Comparison of ENCODE assay signal across 9 cellular contexts in the genomic region with DNA sequence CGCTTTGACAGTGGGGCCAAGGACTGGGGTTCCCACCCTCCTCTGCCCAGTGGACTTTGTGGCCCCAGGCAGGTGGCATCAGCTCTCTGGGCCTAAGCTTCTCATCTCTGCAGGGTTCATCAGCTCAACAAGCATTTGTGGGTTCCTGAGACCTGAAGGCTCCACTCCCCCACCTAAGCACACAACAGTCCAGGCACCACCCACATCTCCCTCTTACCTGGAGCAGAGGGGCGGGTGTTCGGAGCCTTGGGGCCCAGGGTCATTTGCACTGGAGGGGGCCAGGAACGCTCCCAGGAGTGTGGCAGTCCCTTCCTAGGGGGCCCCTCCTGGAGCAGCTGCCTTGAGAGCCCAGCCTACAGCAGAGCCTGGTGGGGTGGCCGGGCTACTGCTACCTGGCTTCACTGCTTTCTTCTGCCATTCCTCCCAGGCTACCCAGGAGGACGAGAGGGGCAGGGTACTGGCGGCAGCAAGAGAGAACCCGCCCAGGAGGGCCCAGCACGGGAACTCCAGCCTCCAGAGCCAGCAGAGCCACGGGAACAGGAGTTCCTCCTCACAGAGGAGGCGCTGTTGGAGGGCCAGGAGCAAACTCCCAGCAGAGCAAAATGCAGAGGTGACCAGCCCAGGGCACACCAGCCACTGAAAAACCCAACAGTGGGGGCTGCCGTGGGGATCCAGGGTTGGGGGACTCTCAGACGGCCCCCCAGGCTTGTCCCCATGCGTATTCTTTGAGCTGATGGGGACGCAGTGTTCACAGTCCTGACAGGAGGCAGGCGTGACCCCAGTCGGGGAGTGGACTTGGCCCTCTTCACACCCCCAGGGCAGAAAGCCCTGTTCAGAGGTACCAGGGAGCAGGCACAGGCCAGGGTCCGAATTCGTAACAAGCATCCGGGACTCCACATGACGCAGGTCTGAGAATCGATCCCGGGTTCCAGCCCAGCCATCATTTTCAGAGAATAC. TPM values are rescaled to one million over a fixed set of nuclear protein-coding genes. Genes with fewer than 3 reads are reported as not detected.
DNase-seq lines count a peak whose midpoint lies in the region; ATAC-seq, FAIRE-seq and TF ChIP-seq lines count a peak whose summit lies in the region.
"Had no signal": no experiment of that assay in that cellular context is flagged by ENCODE, and none has a peak within 500 bp of the region (broad histone marks: within the 10 kb centered on the region; RNA-seq: fewer than 3 reads in every experiment).

No MANE protein-coding gene starts in this region.

- peaks cover 0 to 11% of the 10 kb centered on the region in 2 donors for H3K4me1 Mint-ChIP-seq in natural killer cell
- peaks cover 0 to 12% of the 10 kb centered on the region in 2 donors for H3K4me1 Mint-ChIP-seq in natural killer cell treated with Interleukin-12 subunit alpha and Interleukin-12 subunit beta and Interleukin-15 and Interleukin-18, amount 100 ng/mL, for 72 hours (ENCODE audit: low read depth in 2 of 2)

- H3K36me3 Mint-ChIP-seq in natural killer cell = no peaks in the 10 kb centered on the region
- H3K36me3 Mint-ChIP-seq in natural killer cell treated with Interleukin-12 subunit alpha and Interleukin-12 subunit beta and Interleukin-15 and Interleukin-18, amount 100 ng/mL, for 72 hours = no peaks in the 10 kb centered on the region
- H3K36me3 Mint-ChIP-seq: activated CD4-positive, alpha-beta memory T cell treated with anti-CD3 and anti-CD28 coated beads for 36 hours had no signal

- H3K27me3 ChIP-seq in mesenchymal stem cell (ENCODE audit: control insufficient read depth in 1 of 2, insufficient read depth in 1 of 2, low read length in 2 of 2) (peaks cover 41 to 43% of the 10 kb centered on the region in 2 experiments), vagina (no peaks in the 10 kb centered on the region)

- H3K4me2 ChIP-seq in mesenchymal stem cell (ENCODE audit: low read length, poor library complexity, severe bottlenecking) = no peak overlapping the region

- H3K27me3 Mint-ChIP-seq in natural killer cell (ENCODE audit: low read depth in 2 of 2) = peaks cover 12% of the 10 kb centered on the region in 2 donors
- peaks cover 8% of the 10 kb centered on the region in 2 donors for H3K27me3 Mint-ChIP-seq in natural killer cell treated with Interleukin-12 subunit alpha and Interleukin-12 subunit beta and Interleukin-15 and Interleukin-18, amount 100 ng/mL, for 72 hours

- intact Hi-C loops in natural killer cell (cut with micrococcal nuclease) (no loop called here), vagina (cut with DNase I) (no loop called here)

- peak overlapping the region; percentile 75 for H2AK5ac ChIP-seq in mesenchymal stem cell (ENCODE audit: low read length, severe bottlenecking)

- H3K79me1 ChIP-seq in mesenchymal stem cell (replicated peaks; ENCODE audit: low read length, poor library complexity, severe bottlenecking) = no peaks in the 10 kb centered on the region

- H3K27ac ChIP-seq in mesenchymal stem cell (ENCODE audit: low read length, poor library complexity, severe bottlenecking) (peak overlapping the region; percentile 35), vagina (peak overlapping the region; percentile 44)

- no peak overlapping the region for H2BK5ac ChIP-seq in mesenchymal stem cell (ENCODE audit: low read depth, low read length, poor library complexity, severe bottlenecking)

- in situ Hi-C loops in T47D (cut with HindIII; ENCODE audit: low pct_unique_long_range_greater_than_20kb, low sequenced_read_pairs) = no loop called here

- no peak for TF ChIP-seq POLR2A in vagina (IDR thresholded peaks at IDR 0.05)
- no peak for TF ChIP-seq POLR2A in H54 (IDR thresholded peaks at IDR 0.05; ENCODE audit: low read depth, low read length)
- TF ChIP-seq POLR2A in GM12892 (IDR thresholded peaks at IDR 0.05; ENCODE audit: low read depth, low read length) = no peak

- peak overlapping the region; percentile 25 for H3K4me3 Mint-ChIP-seq in natural killer cell
- H3K4me3 Mint-ChIP-seq in natural killer cell treated with Interleukin-12 subunit alpha and Interleukin-12 subunit beta and Interleukin-15 and Interleukin-18, amount 100 ng/mL, for 72 hours = no peak overlapping the region
- H3K4me3 Mint-ChIP-seq: activated CD4-positive, alpha-beta memory T cell treated with anti-CD3 and anti-CD28 coated beads for 36 hours had no signal

- H3K18ac ChIP-seq in mesenchymal stem cell (ENCODE audit: low read depth in 1 of 2, low read length in 2 of 2) = peak overlapping the region; percentile 42 to 82

- peak overlapping the region; percentile 7 to 38 for H2BK12ac ChIP-seq in mesenchymal stem cell (ENCODE audit: low read length in 2 of 2)

- ATAC-seq in natural killer cell = no peak
- ATAC-seq in natural killer cell treated with Interleukin-12 subunit alpha and Interleukin-12 subunit beta and Interleukin-15 and Interleukin-18, amount 100 ng/mL, for 72 hours = no peak

- TF ChIP-seq CTCF in natural killer cell (IDR thresholded peaks at IDR 0.05) (no peak), vagina (IDR thresholded peaks at IDR 0.05) (no peak)

- no peak overlapping the region for H2AFZ ChIP-seq in mesenchymal stem cell (ENCODE audit: low read depth, low read length)

- no peak for DNase-seq in natural killer cell
- no peak for DNase-seq in natural killer cell treated with Interleukin-12 subunit alpha and Interleukin-12 subunit beta and Interleukin-15 and Interleukin-18, amount 100 ng/mL, for 72 hours (ENCODE audit: low spot score)
- DNase-seq in T47D (ENCODE audit: low read depth in 1 of 2, low spot score in 1 of 2) = peak; percentile 85 to 86
- DNase-seq in mesenchymal stem cell = peak; percentile 30
- no peak for DNase-seq in vagina (ENCODE audit: extremely low spot score in 2 of 2)
- DNase-seq in H54 (ENCODE audit: insufficient read length, low spot score) = no peak
- DNase-seq in nucleus accumbens (lab: John Stamatoyannopoulos, UW) = no peak
- no peak for DNase-seq in GM12892 (ENCODE audit: insufficient read length)
- DNase-seq: activated CD4-positive, alpha-beta memory T cell treated with anti-CD3 and anti-CD28 coated beads for 36 hours had no signal

- no peak overlapping the region for H3K9ac ChIP-seq in mesenchymal stem cell (ENCODE audit: low read length)

- peak overlapping the region; percentile 15 to 37 for H3K4ac ChIP-seq in mesenchymal stem cell (ENCODE audit: low read depth in 1 of 2, low read length in 2 of 2)

- no peak overlapping the region for H3K27ac Mint-ChIP-seq in natural killer cell
- no peak overlapping the region for H3K27ac Mint-ChIP-seq in natural killer cell treated with Interleukin-12 subunit alpha and Interleukin-12 subunit beta and Interleukin-15 and Interleukin-18, amount 100 ng/mL, for 72 hours
- H3K27ac Mint-ChIP-seq: activated CD4-positive, alpha-beta memory T cell treated with anti-CD3 and anti-CD28 coated beads for 36 hours had no signal

- H3K4me3 ChIP-seq in mesenchymal stem cell (ENCODE audit: insufficient read depth in 1 of 2, low read depth in 1 of 2, low read length in 2 of 2) = no peak overlapping the region
- H3K4me3 ChIP-seq in vagina = no peak overlapping the region

- FAIRE-seq in H54 (lab: Jason Lieb, UNC) (no peak), GM12892 (lab: Jason Lieb, UNC) (no peak)

- H3K36me3 ChIP-seq in mesenchymal stem cell (ENCODE audit: control insufficient read depth in 1 of 2, insufficient read depth in 2 of 2, low read depth in 1 of 2, low read length in 2 of 2) = no peaks in the 10 kb centered on the region
- H3K36me3 ChIP-seq in vagina = no peaks in the 10 kb centered on the region

- WGBS in mesenchymal stem cell = 79% methylated on average over 23 of the region's 23 CpGs

- no peaks in the 10 kb centered on the region for H3K9me3 ChIP-seq in mesenchymal stem cell (ENCODE audit: control insufficient read depth, low read length)
- no peaks in the 10 kb centered on the region for H3K9me3 ChIP-seq in vagina

- no peak overlapping the region for H3K23ac ChIP-seq in mesenchymal stem cell (ENCODE audit: low read length in 2 of 2)

- peak overlapping the region; percentile 57 for H4K8ac ChIP-seq in mesenchymal stem cell (ENCODE audit: low read length)

- H3K4me1 ChIP-seq in mesenchymal stem cell (ENCODE audit: control insufficient read depth, insufficient read depth, low read depth, low read length) (peaks cover 47% of the 10 kb centered on the region), vagina (peaks cover 49% of the 10 kb centered on the region)

- H2BK15ac ChIP-seq in mesenchymal stem cell (ENCODE audit: low read depth, poor library complexity, severe bottlenecking) = peak overlapping the region; percentile 85

- H2BK120ac ChIP-seq in mesenchymal stem cell (ENCODE audit: low read depth, low read length) = peak overlapping the region; percentile 68

- H3K9me3 Mint-ChIP-seq in natural killer cell = no peaks in the 10 kb centered on the region
- H3K9me3 Mint-ChIP-seq in natural killer cell treated with Interleukin-12 subunit alpha and Interleukin-12 subunit beta and Interleukin-15 and Interleukin-18, amount 100 ng/mL, for 72 hours = no peaks in the 10 kb centered on the region
- H3K9me3 Mint-ChIP-seq: activated CD4-positive, alpha-beta memory T cell treated with anti-CD3 and anti-CD28 coated beads for 36 hours had no signal

- peak overlapping the region in 1 of 2 experiments; percentile 46 for H3K14ac ChIP-seq in mesenchymal stem cell (ENCODE audit: low read length in 2 of 2)

- H4K91ac ChIP-seq in mesenchymal stem cell (ENCODE audit: low read length) = peak overlapping the region; percentile 70

RNA-seq across cellular contexts. Expression of gene SLC38A10, which starts 35.1 kb away (rescaled TPM):
- total RNA-seq in natural killer cell (100 to 1,000 TPM in 1 of 3 donors, 10 to 100 TPM in 2; 72.2 to 104 (median 90.5) TPM), vagina (67.5 TPM)
- 100 to 1,000 TPM in 1 of 2 donors, 10 to 100 TPM in 1; 92.4 to 136 TPM for total RNA-seq in natural killer cell treated with Interleukin-12 subunit alpha and Interleukin-12 subunit beta and Interleukin-15 and Interleukin-18, amount 100 ng/mL, for 72 hours
- 54.5 TPM for polyA plus RNA-seq in mesenchymal stem cell (2013, experiment 1 of 2)
- 52.5 TPM for polyA plus RNA-seq in mesenchymal stem cell (2013, experiment 2 of 2)
- polyA plus RNA-seq in GM12892 (2012; ENCODE audit: missing spikeins) = 20.1 TPM

Comparison
In these comparisons a context has a peak if more than half of its experiments do, and no peak if none do; other contexts are left out.
1. DNase-seq: peak in T47D (2 of 2) and mesenchymal stem cell (single experiment); none in natural killer cell (single experiment), natural killer cell treated with Interleukin-12 subunit alpha and Interleukin-12 subunit beta and Interleukin-15 and Interleukin-18, amount 100 ng/mL, for 72 hours (single experiment), vagina (0 of 2), H54 (single experiment), nucleus accumbens (0 of 56) and GM12892 (single experiment).